Comparison of ENCODE assay signal across 8 cellular contexts in genomic region chr21:25456672-25457071, GRCh38.
A peak's percentile ranks its signal among the peaks of the same experiment; 100 is the strongest.
DNase-seq lines count a peak whose midpoint lies in the region; ATAC-seq and TF ChIP-seq lines count a peak whose summit lies in the region.

No MANE protein-coding gene starts in this region.

- TF ChIP-seq CTCF in cardiac fibroblast (IDR thresholded peaks at IDR 0.05; ENCODE audit: low read depth, low read length) (no peak), WERI-Rb-1 (IDR thresholded peaks at IDR 0.05; ENCODE audit: low read depth, low read length) (no peak)

- H3K9me3 ChIP-seq in WERI-Rb-1 (ENCODE audit: severe bottlenecking): no peaks in the 10 kb centered on the region

- no peak overlapping the region for H3K27ac ChIP-seq in WERI-Rb-1

- no peaks in the 10 kb centered on the region for H3K36me3 Mint-ChIP-seq in activated naive CD4-positive, alpha-beta T cell treated with anti-CD3 and anti-CD28 coated beads, Interleukin-2, amount 10 ng/mL, durations not matched to agents 7 days and 5 days

- CTCF ChIA-PET in activated naive CD4-positive, alpha-beta T cell treated with anti-CD3 and anti-CD28 coated beads, Interleukin-2, amount 10 ng/mL, durations not matched to agents 7 days and 5 days (lab: Charles Lee): interaction anchor here (1.0 to 1.2 kb wide), 3 partner anchors 10 to 34 kb away, joined by 3 to 5 read pairs (median 3); no protein-coding TSS in a partner anchor

- H3K27me3 Mint-ChIP-seq in activated naive CD4-positive, alpha-beta T cell treated with anti-CD3 and anti-CD28 coated beads, Interleukin-2, amount 10 ng/mL, durations not matched to agents 7 days and 5 days: no peaks in the 10 kb centered on the region

- ATAC-seq in HG03457 (IDR thresholded peaks at IDR 0.05; ENCODE audit: unreplicated experiment): peak; percentile 38

- DNase-seq in activated naive CD4-positive, alpha-beta T cell treated with Interleukin-2 at 50 U/mL for 16 hours: peak; percentile 65
- no peak for DNase-seq in activated naive CD4-positive, alpha-beta T cell treated with anti-CD3 and anti-CD28 coated beads, Interleukin-2, amount 10 ng/mL, durations not matched to agents 7 days and 5 days
- DNase-seq in cardiac fibroblast (ENCODE audit: low read depth in 2 of 2) (peak; percentile 2 to 6), T-helper 9 cell (no peak), WERI-Rb-1 (no peak), NCI-H774 (lab: John Stamatoyannopoulos, UW) (no peak)
- DNase-seq in effector CD8-positive, alpha-beta T cell (lab: John Stamatoyannopoulos, UW): no peak

- no peaks in the 10 kb centered on the region for H3K27me3 ChIP-seq in WERI-Rb-1 (ENCODE audit: insufficient read depth, low read depth, severe bottlenecking)

- no peak overlapping the region for H3K27ac Mint-ChIP-seq in activated naive CD4-positive, alpha-beta T cell treated with anti-CD3 and anti-CD28 coated beads, Interleukin-2, amount 10 ng/mL, durations not matched to agents 7 days and 5 days

- H3K4me1 Mint-ChIP-seq in activated naive CD4-positive, alpha-beta T cell treated with anti-CD3 and anti-CD28 coated beads, Interleukin-2, amount 10 ng/mL, durations not matched to agents 7 days and 5 days: peaks cover 19% of the 10 kb centered on the region

- no peaks in the 10 kb centered on the region for H3K9me3 Mint-ChIP-seq in activated naive CD4-positive, alpha-beta T cell treated with anti-CD3 and anti-CD28 coated beads, Interleukin-2, amount 10 ng/mL, durations not matched to agents 7 days and 5 days

- H3K4me3 ChIP-seq in cardiac fibroblast (replicated peaks in 1 of 2; ENCODE audit: low read depth in 2 of 2, low read length in 2 of 2) (no peak overlapping the region), WERI-Rb-1 (ENCODE audit: low read depth, low read length) (no peak overlapping the region)

- H3K36me3 ChIP-seq in WERI-Rb-1: no peaks in the 10 kb centered on the region

- no peak overlapping the region for H3K4me3 Mint-ChIP-seq in activated naive CD4-positive, alpha-beta T cell treated with anti-CD3 and anti-CD28 coated beads, Interleukin-2, amount 10 ng/mL, durations not matched to agents 7 days and 5 days

Comparison
In these comparisons a context has a peak if more than half of its experiments do, and no peak if none do; other contexts are left out.
1. DNase-seq: peak in activated naive CD4-positive, alpha-beta T cell treated with Interleukin-2 at 50 U/mL for 16 hours (single experiment) and cardiac fibroblast (2 of 2); none in activated naive CD4-positive, alpha-beta T cell treated with anti-CD3 and anti-CD28 coated beads, Interleukin-2, amount 10 ng/mL, durations not matched to agents 7 days and 5 days (single experiment), T-helper 9 cell (single experiment), WERI-Rb-1 (single experiment), effector CD8-positive, alpha-beta T cell (single experiment) and NCI-H774 (single experiment).